ENCODE assay signal across 14 cellular contexts in the genomic region with DNA sequence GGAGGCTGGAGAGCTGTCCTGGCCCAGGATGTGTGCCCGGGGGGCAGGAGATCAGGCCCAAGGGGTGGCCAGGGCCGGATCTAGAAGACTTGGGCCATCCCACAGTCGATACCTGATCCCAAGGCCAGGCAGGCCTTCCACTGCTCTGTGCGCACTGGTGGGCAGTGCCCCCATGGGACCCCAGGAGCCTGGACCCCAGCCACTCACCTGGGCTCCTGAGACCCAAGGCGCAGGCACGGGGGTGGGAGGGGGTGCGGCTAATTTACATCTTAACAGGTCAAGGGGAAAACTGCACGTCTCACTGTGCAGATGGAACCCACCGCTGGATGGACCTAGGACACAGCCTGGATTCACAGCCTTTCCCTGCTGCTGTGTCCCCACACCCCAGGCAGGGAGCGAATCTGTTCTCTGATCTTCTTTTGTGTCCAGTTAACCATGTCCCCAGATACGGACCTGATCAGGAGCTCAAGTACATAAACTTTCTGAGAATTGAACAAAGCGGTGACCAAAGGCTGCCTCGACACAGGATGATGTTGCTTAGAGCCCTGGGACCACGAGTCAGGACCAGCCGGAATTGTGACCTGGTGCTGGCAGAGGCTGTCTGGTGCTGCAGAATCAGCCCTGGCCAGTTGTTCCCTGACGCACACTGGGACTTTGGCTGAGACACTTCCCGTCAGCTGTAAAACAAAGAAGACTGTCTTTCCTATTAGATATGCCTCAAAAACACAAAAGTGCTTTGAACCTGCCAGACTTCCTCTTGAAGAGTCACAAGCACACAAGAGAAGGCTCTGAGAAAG.
DNase-seq lines count a peak whose midpoint lies in the region; ATAC-seq and TF ChIP-seq lines count a peak whose summit lies in the region.
"Had no signal": no experiment of that assay in that cellular context is flagged by ENCODE, and none has a peak within 500 bp of the region (broad histone marks: within the 10 kb centered on the region; RNA-seq: fewer than 3 reads in every experiment).

No MANE protein-coding gene starts in this region.

- in situ Hi-C loops in HAP-1 (cut with MboI; ENCODE audit: low sequenced_read_pairs), result no loop called here

- peaks cover 4% of the 10 kb centered on the region for H3K27me3 Mint-ChIP-seq in nephron (ENCODE audit: low read depth)

- no peak overlapping the region for H3K4me3 Mint-ChIP-seq in nephron
- H3K4me3 Mint-ChIP-seq: activated B cell treated with CpG ODN at 0.5 μM for 24 hours; effector memory CD8-positive, alpha-beta T cell had no signal

- H3K27me3 ChIP-seq in BLaER1, result no peaks in the 10 kb centered on the region
- H3K27me3 ChIP-seq in Karpas-422 (ENCODE audit: low read length), result no peaks in the 10 kb centered on the region
- no peaks in the 10 kb centered on the region for H3K27me3 ChIP-seq in HAP-1 (ENCODE audit: low read depth)

- H3K9me3 ChIP-seq in BLaER1 (no peaks in the 10 kb centered on the region), Karpas-422 (ENCODE audit: low read length) (no peaks in the 10 kb centered on the region), HAP-1 (no peaks in the 10 kb centered on the region)

- H3K36me3 ChIP-seq in BLaER1 (no peaks in the 10 kb centered on the region), Karpas-422 (ENCODE audit: insufficient read depth, low read length) (no peaks in the 10 kb centered on the region), HAP-1 (replicated peaks) (no peaks in the 10 kb centered on the region)

- peaks cover 18% of the 10 kb centered on the region for H3K4me1 Mint-ChIP-seq in nephron

- no peaks in the 10 kb centered on the region for H3K9me2 ChIP-seq in Karpas-422 (replicated peaks; ENCODE audit: insufficient read depth, low read length)

- H4K20me1 ChIP-seq in BLaER1, result no peaks in the 10 kb centered on the region
- no peaks in the 10 kb centered on the region for H4K20me1 ChIP-seq in Karpas-422 (ENCODE audit: insufficient read depth, low read depth, low read length)

- H3K9me3 Mint-ChIP-seq in nephron, result no peaks in the 10 kb centered on the region
- H3K9me3 Mint-ChIP-seq: activated B cell treated with CpG ODN at 0.5 μM for 24 hours; effector memory CD8-positive, alpha-beta T cell had no signal

- TF ChIP-seq CTCF in epithelial cell of esophagus (IDR thresholded peaks at IDR 0.05; ENCODE audit: insufficient read depth, low read depth, low read length, missing control alignments), result no peak
- no peak for TF ChIP-seq CTCF in nephron (IDR thresholded peaks at IDR 0.05; ENCODE audit: unreplicated experiment in 3 of 3)

- DNase-seq in Karpas-422 (peak; percentile 41), epithelial cell of esophagus (ENCODE audit: low read depth) (peak; percentile 11), HAP-1 (ENCODE audit: low spot score in 2 of 2) (no peak), NCI-H524 treated with DMSO at 0.1 percent for 48 hours (lab: John Stamatoyannopoulos, UW) (no peak), NCI-H226 (no peak)
- DNase-seq: activated B cell treated with CpG ODN at 0.5 μM for 24 hours; effector memory CD8-positive, alpha-beta T cell; NCI-H1417; NCI-H748 treated with DMSO at 0.1 percent for 48 hours; SHP77; small intestine had no signal

- H3K79me2 ChIP-seq in Karpas-422 (ENCODE audit: low read length), result no peaks in the 10 kb centered on the region

- H3K4me2 ChIP-seq in BLaER1 (peak overlapping the region; percentile 70), Karpas-422 (ENCODE audit: low read depth, low read length, poor library complexity, severe bottlenecking) (no peak overlapping the region)

- H3K9ac ChIP-seq in BLaER1, result no peak overlapping the region
- no peak overlapping the region for H3K9ac ChIP-seq in Karpas-422 (ENCODE audit: low read length)

- peak overlapping the region; percentile 65 to 81 (median 71) for H3K27ac Mint-ChIP-seq in nephron
- H3K27ac Mint-ChIP-seq: activated B cell treated with CpG ODN at 0.5 μM for 24 hours had no signal

- no peak for ATAC-seq in GM19455 (IDR thresholded peaks at IDR 0.05; ENCODE audit: unreplicated experiment)
- ATAC-seq: effector memory CD8-positive, alpha-beta T cell had no signal

- H2AFZ ChIP-seq in Karpas-422 (ENCODE audit: low read length), result no peak overlapping the region

- no peaks in the 10 kb centered on the region for H3K36me3 Mint-ChIP-seq in nephron (ENCODE audit: low read depth)

- H3K4me3 ChIP-seq in BLaER1, result no peak overlapping the region
- H3K4me3 ChIP-seq in Karpas-422 (ENCODE audit: low read length), result no peak overlapping the region
- H3K4me3 ChIP-seq in epithelial cell of esophagus (ENCODE audit: low read length), result no peak overlapping the region
- H3K4me3 ChIP-seq in HAP-1, result no peak overlapping the region

- H3K27ac ChIP-seq in BLaER1 (0 out of 2 replicates have a peak overlapping the region, but pooled peaks have one; percentile 6), Karpas-422 (ENCODE audit: low read length) (no peak overlapping the region)

- H3K4me1 ChIP-seq in BLaER1 (peaks cover 46% of the 10 kb centered on the region), Karpas-422 (ENCODE audit: low read length) (no peaks in the 10 kb centered on the region), HAP-1 (no peaks in the 10 kb centered on the region)

Comparison
In these comparisons a context has a peak if more than half of its experiments do, and no peak if none do; other contexts are left out.
1. DNase-seq: peak in Karpas-422 (single experiment) and epithelial cell of esophagus (single experiment); none in HAP-1 (0 of 2), NCI-H524 treated with DMSO at 0.1 percent for 48 hours (single experiment) and NCI-H226 (single experiment).